In genomic region chr1:172429324-172430127, GRCh38 we compare ENCODE assay signal across 9 cellular contexts. TPM values are rescaled to one million over a fixed set of nuclear protein-coding genes. Genes with fewer than 3 reads are reported as not detected.
DNase-seq lines count a peak whose midpoint lies in the region; ATAC-seq and TF ChIP-seq lines count a peak whose summit lies in the region.
"Had no signal": no experiment of that assay in that cellular context is flagged by ENCODE, and none has a peak within 500 bp of the region (broad histone marks: within the 10 kb centered on the region; RNA-seq: fewer than 3 reads in every experiment).

No MANE protein-coding gene starts in this region.

- DNase-seq in Caki2 (ENCODE audit: low read depth) (peak; percentile 61), HCT116 (ENCODE audit: low read depth, low spot score) (peak; percentile 63), NCI-H526 (lab: John Stamatoyannopoulos, UW) (peak; percentile 77 to 92), germinal center (ENCODE audit: low spot score) (peak; percentile 46), prostate gland (ENCODE audit: low spot score) (peak; percentile 55), aorta (no peak)
- DNase-seq in activated CD8-positive, alpha-beta T cell treated with anti-CD3 and anti-CD28 coated beads for 36 hours, result peak; percentile 76
- no peak for DNase-seq in activated CD4-positive, CD25-positive, alpha-beta regulatory T cell (lab: John Stamatoyannopoulos, UW)

- H3K27ac ChIP-seq in HCT116 (ENCODE audit: low read depth, low read length) (no peak overlapping the region), prostate gland (no peak overlapping the region), aorta (ENCODE audit: low read depth in 1 of 2, low read length in 2 of 2) (no peak overlapping the region)

- no peaks in the 10 kb centered on the region for H3K27me3 Mint-ChIP-seq in activated CD8-positive, alpha-beta T cell treated with anti-CD3 and anti-CD28 coated beads for 36 hours

- CTCF ChIA-PET in HCT116 (lab: Charles Lee), result interaction anchor here (0.9 to 1.5 kb wide), 3 partner anchors 30 to 427 kb away, joined by 3 to 10 read pairs (median 7); no protein-coding TSS in a partner anchor
- CTCF ChIA-PET in activated CD8-positive, alpha-beta T cell treated with anti-CD3 and anti-CD28 coated beads for 36 hours (lab: Charles Lee), result interaction anchor here (0.7 to 8.9 kb wide), 24 partner anchors 9 to 444 kb away, joined by 3 to 90 read pairs (median 4); partner anchors contain the start of genes C1orf105, PIGC and SUCO

- WGBS in prostate gland, result 52% methylated on average over 1 of the region's 1 CpG
- WGBS in aorta, 2 donors, result 76 to 85% methylated on average over 1 of the region's 1 CpG

- in situ Hi-C loops in Caki2 (cut with HindIII; ENCODE audit: low pct_unique_long_range_greater_than_20kb, low sequenced_read_pairs), result no loop called here

- peak; percentile 88 for ATAC-seq in HCT116
- peak; percentile 65 for ATAC-seq in activated CD8-positive, alpha-beta T cell treated with anti-CD3 and anti-CD28 coated beads for 36 hours
- ATAC-seq in aorta (ENCODE audit: low FRiP score), result no peak

- H3K27me3 ChIP-seq in HCT116 (ENCODE audit: insufficient read depth, low read length), result no peaks in the 10 kb centered on the region
- no peaks in the 10 kb centered on the region for H3K27me3 ChIP-seq in prostate gland (replicated peaks; ENCODE audit: insufficient read depth)
- H3K27me3 ChIP-seq in aorta (ENCODE audit: control insufficient read depth in 1 of 2, insufficient read depth in 2 of 2, low read length in 1 of 2), result no peaks in the 10 kb centered on the region

- peaks cover 5% of the 10 kb centered on the region for H3K36me3 Mint-ChIP-seq in activated CD8-positive, alpha-beta T cell treated with anti-CD3 and anti-CD28 coated beads for 36 hours (ENCODE audit: low read depth)

- BruUV-seq in HCT116 (replicated peaks; lab: Mats Ljungman, UMichigan), result no TSS peak

- no peaks in the 10 kb centered on the region for H3K9me3 ChIP-seq in HCT116 (ENCODE audit: control insufficient read depth in 1 of 2, insufficient read depth in 1 of 2, low read depth in 1 of 2, low read length in 2 of 2)
- no peaks in the 10 kb centered on the region for H3K9me3 ChIP-seq in prostate gland
- H3K9me3 ChIP-seq in aorta (ENCODE audit: control insufficient read depth, low read length), result no peaks in the 10 kb centered on the region

- no peak overlapping the region for H2AFZ ChIP-seq in HCT116 (ENCODE audit: low read depth, low read length, poor library complexity, severe bottlenecking)

- H3K9me3 Mint-ChIP-seq in activated CD8-positive, alpha-beta T cell treated with anti-CD3 and anti-CD28 coated beads for 36 hours, result peaks cover 1% of the 10 kb centered on the region

- H3K79me2 ChIP-seq in HCT116 (ENCODE audit: insufficient read depth, low read length), result no peaks in the 10 kb centered on the region

- POLR2A ChIA-PET in HCT116 (lab: Charles Lee), result no interaction called here
- POLR2A ChIA-PET in activated CD8-positive, alpha-beta T cell treated with anti-CD3 and anti-CD28 coated beads for 36 hours (lab: Charles Lee), result interaction anchor here (0.8 to 1.1 kb wide), 2 partner anchors 11 to 35 kb away, joined by 3 to 5 read pairs; no protein-coding TSS in a partner anchor

- no peak for TF ChIP-seq POLR2A in HCT116 (IDR thresholded peaks at IDR 0.05; ENCODE audit: borderline replicate concordance, extremely low read depth, insufficient read depth, insufficient read length)
- TF ChIP-seq POLR2A in prostate gland (IDR thresholded peaks at IDR 0.05), result no peak

- H3K4me3 ChIP-seq in HCT116 (replicated peaks in 1 of 2; ENCODE audit: low read depth in 1 of 2, low read length in 2 of 2), result no peak overlapping the region
- H3K4me3 ChIP-seq in prostate gland, result no peak overlapping the region
- H3K4me3 ChIP-seq in aorta (ENCODE audit: low read length in 2 of 2), result no peak overlapping the region

- H3K27ac Mint-ChIP-seq in activated CD8-positive, alpha-beta T cell treated with anti-CD3 and anti-CD28 coated beads for 36 hours, result peak overlapping the region; percentile 26

- TF ChIP-seq CTCF in HCT116 (IDR thresholded peaks at IDR 0.05 in 2 of 3, conservative IDR thresholded peaks at IDR 0.05 in 1 of 3; ENCODE audit: borderline replicate concordance in 1 of 3, insufficient read depth in 1 of 3, low read depth in 2 of 3, low read length in 2 of 3) (peak; percentile 74 to 99 (median 88)), prostate gland (IDR thresholded peaks at IDR 0.05) (peak; percentile 29 to 85 (median 82))
- peak; percentile 75 for TF ChIP-seq CTCF in activated CD8-positive, alpha-beta T cell treated with anti-CD3 and anti-CD28 coated beads for 36 hours (IDR thresholded peaks at IDR 0.05)

- H3K4me2 ChIP-seq in HCT116 (ENCODE audit: low read length), result no peak overlapping the region

- H3K4me1 ChIP-seq in HCT116 (ENCODE audit: control insufficient read depth in 1 of 2, insufficient read depth in 2 of 2, low read length in 2 of 2), result no peaks in the 10 kb centered on the region
- no peaks in the 10 kb centered on the region for H3K4me1 ChIP-seq in prostate gland (replicated peaks)
- H3K4me1 ChIP-seq in aorta (ENCODE audit: control insufficient read depth in 1 of 2, insufficient read depth in 2 of 2, low read length in 2 of 2), result peaks cover 0 to 2% of the 10 kb centered on the region in 2 donors

- no peaks in the 10 kb centered on the region for H3K9me2 ChIP-seq in HCT116 (ENCODE audit: insufficient read depth)

- TF ChIP-seq RAD21 in HCT116 (IDR thresholded peaks at IDR 0.05; ENCODE audit: low read depth), result peak; percentile 92

- H3K36me3 ChIP-seq in HCT116 (ENCODE audit: control insufficient read depth in 1 of 2, insufficient read depth in 2 of 2, low read length in 2 of 2), result no peaks in the 10 kb centered on the region
- no peaks in the 10 kb centered on the region for H3K36me3 ChIP-seq in prostate gland
- no peaks in the 10 kb centered on the region for H3K36me3 ChIP-seq in aorta (ENCODE audit: control insufficient read depth in 1 of 2, insufficient read depth in 2 of 2, low read length in 1 of 2)

- no peak overlapping the region for H3K4me3 Mint-ChIP-seq in activated CD8-positive, alpha-beta T cell treated with anti-CD3 and anti-CD28 coated beads for 36 hours

- H3K9ac ChIP-seq in HCT116 (ENCODE audit: low read length), result no peak overlapping the region

- RAD21 ChIA-PET in HCT116 (lab: Charles Lee; ENCODE audit: low non-redundant PET in 1 of 2, low total read pairs in 2 of 2, uncharacterized antibody in 2 of 2, unreplicated experiment in 2 of 2), result no interaction called here

- no peaks in the 10 kb centered on the region for H4K20me1 ChIP-seq in HCT116 (ENCODE audit: insufficient read depth)

- intact Hi-C loops in HCT116 (cut with micrococcal nuclease), result loop anchor here (1.0 kb wide), 2 partner anchors 339 to 427 kb away; no protein-coding TSS in a partner anchor
- intact Hi-C loops in activated CD8-positive, alpha-beta T cell treated with anti-CD3 and anti-CD28 coated beads for 36 hours (cut with micrococcal nuclease), result no loop called here
- intact Hi-C loops in prostate gland (cut with DNase I), result loop anchor here (10.0 kb wide), 1 partner anchor 425 kb away; no protein-coding TSS in a partner anchor
- intact Hi-C loops in aorta (cut with DNase I), result loop anchor here (5.0 kb wide), 1 partner anchor 427 kb away; no protein-coding TSS in a partner anchor

- H3K4me1 Mint-ChIP-seq in activated CD8-positive, alpha-beta T cell treated with anti-CD3 and anti-CD28 coated beads for 36 hours (ENCODE audit: low read depth), result peaks cover 40% of the 10 kb centered on the region

TF ChIP-seq in HCT116, 20 proteins besides CTCF, POLR2A, EP300 and RAD21 (continues in another document):
- TF ChIP-seq JUND (IDR thresholded peaks at IDR 0.05), result no peak
- no peak for TF ChIP-seq YY1 (IDR thresholded peaks at IDR 0.05; ENCODE audit: extremely low read depth, insufficient replicate concordance, low read depth, low read length)
- no peak for TF ChIP-seq SRF (IDR thresholded peaks at IDR 0.05; ENCODE audit: low read depth)
- TF ChIP-seq, protein P1, sequence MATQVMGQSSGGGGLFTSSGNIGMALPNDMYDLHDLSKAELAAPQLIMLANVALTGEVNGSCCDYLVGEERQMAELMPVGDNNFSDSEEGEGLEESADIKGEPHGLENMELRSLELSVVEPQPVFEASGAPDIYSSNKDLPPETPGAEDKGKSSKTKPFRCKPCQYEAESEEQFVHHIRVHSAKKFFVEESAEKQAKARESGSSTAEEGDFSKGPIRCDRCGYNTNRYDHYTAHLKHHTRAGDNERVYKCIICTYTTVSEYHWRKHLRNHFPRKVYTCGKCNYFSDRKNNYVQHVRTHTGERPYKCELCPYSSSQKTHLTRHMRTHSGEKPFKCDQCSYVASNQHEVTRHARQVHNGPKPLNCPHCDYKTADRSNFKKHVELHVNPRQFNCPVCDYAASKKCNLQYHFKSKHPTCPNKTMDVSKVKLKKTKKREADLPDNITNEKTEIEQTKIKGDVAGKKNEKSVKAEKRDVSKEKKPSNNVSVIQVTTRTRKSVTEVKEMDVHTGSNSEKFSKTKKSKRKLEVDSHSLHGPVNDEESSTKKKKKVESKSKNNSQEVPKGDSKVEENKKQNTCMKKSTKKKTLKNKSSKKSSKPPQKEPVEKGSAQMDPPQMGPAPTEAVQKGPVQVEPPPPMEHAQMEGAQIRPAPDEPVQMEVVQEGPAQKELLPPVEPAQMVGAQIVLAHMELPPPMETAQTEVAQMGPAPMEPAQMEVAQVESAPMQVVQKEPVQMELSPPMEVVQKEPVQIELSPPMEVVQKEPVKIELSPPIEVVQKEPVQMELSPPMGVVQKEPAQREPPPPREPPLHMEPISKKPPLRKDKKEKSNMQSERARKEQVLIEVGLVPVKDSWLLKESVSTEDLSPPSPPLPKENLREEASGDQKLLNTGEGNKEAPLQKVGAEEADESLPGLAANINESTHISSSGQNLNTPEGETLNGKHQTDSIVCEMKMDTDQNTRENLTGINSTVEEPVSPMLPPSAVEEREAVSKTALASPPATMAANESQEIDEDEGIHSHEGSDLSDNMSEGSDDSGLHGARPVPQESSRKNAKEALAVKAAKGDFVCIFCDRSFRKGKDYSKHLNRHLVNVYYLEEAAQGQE (IDR thresholded peaks at IDR 0.05; ENCODE audit: low read depth), result no peak
- no peak for TF ChIP-seq CEBPB (IDR thresholded peaks at IDR 0.05; ENCODE audit: low read depth)
- TF ChIP-seq ELF1 (IDR thresholded peaks at IDR 0.05; ENCODE audit: borderline replicate concordance, low read depth), result no peak
- TF ChIP-seq CBX3 (IDR thresholded peaks at IDR 0.05; ENCODE audit: low read depth), result no peak
- no peak for TF ChIP-seq SIN3A (IDR thresholded peaks at IDR 0.05; ENCODE audit: low read depth)

RNA-seq across cellular contexts. Expression of gene C1orf105, which starts 9.0 kb away (rescaled TPM):
- total RNA-seq in Caki2 (2014; rRNA removed; shearing (Covaris generic); ENCODE audit: low replicate concordance), result not detected in 2 replicates
- total RNA-seq in HCT116 (2021; ENCODE audit: unreplicated experiment), result not detected
- polyA plus RNA-seq in HCT116 (2012), result not detected in 2 replicates
- not detected for total RNA-seq in activated CD8-positive, alpha-beta T cell treated with anti-CD3 and anti-CD28 coated beads for 36 hours
- total RNA-seq in prostate gland, result 1 to 10 TPM in 1 of 2 donors, under 1 TPM in 1; 0.36 to 1.4 TPM
- total RNA-seq in aorta, result not detected
- polyA plus RNA-seq in aorta, result not detected
- total RNA-seq: T-helper 2 cell treated with Interferon-gamma antibody and Interleukin-4, amounts not matched to agents 100 ng/mL and 5 ng/mL, for 36 hours had no signal

RNA-seq across cellular contexts. Expression of gene PIGC, which starts 14.3 kb away (rescaled TPM):
- total RNA-seq in Caki2 (2014; rRNA removed; shearing (Covaris generic); ENCODE audit: low replicate concordance), result 27.1 and 33.3 TPM in 2 replicates
- total RNA-seq in HCT116 (2021; ENCODE audit: unreplicated experiment) (11.9 TPM), prostate gland (10 to 100 TPM; 24.1 to 34.1 TPM), aorta (10 to 100 TPM; 18.0 to 22.9 TPM)
- polyA plus RNA-seq in HCT116 (2012), result 10.8 and 13.6 TPM in 2 replicates
- 10 to 100 TPM; 17.8 to 19.5 TPM for total RNA-seq in activated CD8-positive, alpha-beta T cell treated with anti-CD3 and anti-CD28 coated beads for 36 hours
- 10 to 100 TPM; 24.2 to 27.2 TPM for polyA plus RNA-seq in aorta

Comparison
In these comparisons a context has a peak if more than half of its experiments do, and no peak if none do; other contexts are left out.
1. DNase-seq: peak in Caki2 (single experiment), HCT116 (single experiment), NCI-H526 (2 of 2), activated CD8-positive, alpha-beta T cell treated with anti-CD3 and anti-CD28 coated beads for 36 hours (single experiment), germinal center (single experiment) and prostate gland (single experiment); none in activated CD4-positive, CD25-positive, alpha-beta regulatory T cell (0 of 4) and aorta (0 of 2).
2. Peak in every context shown above with its lines, with median percentiles within 50 percentile points of each other: CTCF ChIP-seq.